Comparison of ENCODE assay signal across 17 cellular contexts in genomic region chr5:170638051-170638450, GRCh38.
"Had no signal": no experiment of that assay in that cellular context is flagged by ENCODE, and none has a peak within 500 bp of the region (broad histone marks: within the 10 kb centered on the region; RNA-seq: fewer than 3 reads in every experiment).

No MANE protein-coding gene starts in this region.

- H3K27ac ChIP-seq: dorsolateral prefrontal cortex, epithelial cell of prostate, gastrocnemius medialis, hepatocyte, neural progenitor cell, prostate gland, right atrium auricular region, skin epidermis, thoracic aorta, tibial nerve, upper lobe of left lung, vagina had no signal

- H3K36me3 Mint-ChIP-seq: naive thymus-derived CD4-positive, alpha-beta T cell; neural progenitor cell; stimulated activated naive B cell treated with anti-CD40 and anti-IgM and Interleukin-4, amounts not matched to agents 10 μg/mL and 1 μg/mL and 100 μg/mL, for 72 hours had no signal

- DNase-seq: gastrocnemius medialis, kidney had no signal

- ATAC-seq: gastrocnemius medialis had no signal

- H3K36me3 ChIP-seq: gastrocnemius medialis, neural progenitor cell, prostate gland, right atrium auricular region, thoracic aorta, tibial nerve, upper lobe of left lung, vagina had no signal

- H3K9ac ChIP-seq: neural progenitor cell had no signal

- H3K4me3 ChIP-seq: dorsolateral prefrontal cortex, gastrocnemius medialis, hepatocyte, neural progenitor cell, prostate gland, right atrium auricular region, skin epidermis, thoracic aorta, tibial nerve, upper lobe of left lung, vagina had no signal

- H3K27ac Mint-ChIP-seq: nephron; stimulated activated naive B cell treated with anti-CD40 and anti-IgM and Interleukin-4, amounts not matched to agents 10 μg/mL and 1 μg/mL and 100 μg/mL, for 72 hours; stimulated activated naive CD8-positive, alpha-beta T cell treated with anti-CD3 and anti-CD28 coated beads, Interleukin-15, Interleukin-2, amounts not matched to agents 100 ng/mL and 50 ng/mL, for 24 hours had no signal

- H3K9me3 Mint-ChIP-seq: nephron; neural progenitor cell; stimulated activated naive B cell treated with anti-CD40 and anti-IgM and Interleukin-4, amounts not matched to agents 10 μg/mL and 1 μg/mL and 100 μg/mL, for 72 hours; stimulated activated naive CD8-positive, alpha-beta T cell treated with anti-CD3 and anti-CD28 coated beads, Interleukin-15, Interleukin-2, amounts not matched to agents 100 ng/mL and 50 ng/mL, for 24 hours had no signal

- H3K27me3 ChIP-seq: gastrocnemius medialis, hepatocyte, neural progenitor cell, right atrium auricular region, tibial nerve, upper lobe of left lung, vagina had no signal

- H3K4me1 ChIP-seq: prostate gland had no signal

- H3K4me3 Mint-ChIP-seq: naive thymus-derived CD4-positive, alpha-beta T cell; nephron; neural progenitor cell; stimulated activated naive B cell treated with anti-CD40 and anti-IgM and Interleukin-4, amounts not matched to agents 10 μg/mL and 1 μg/mL and 100 μg/mL, for 72 hours; stimulated activated naive CD8-positive, alpha-beta T cell treated with anti-CD3 and anti-CD28 coated beads, Interleukin-15, Interleukin-2, amounts not matched to agents 100 ng/mL and 50 ng/mL, for 24 hours had no signal

- H3K9me3 ChIP-seq: gastrocnemius medialis, prostate gland, right atrium auricular region, thoracic aorta, tibial nerve, upper lobe of left lung, vagina had no signal
